8 cellular contexts compared by ENCODE assay signal in the genomic region with DNA sequence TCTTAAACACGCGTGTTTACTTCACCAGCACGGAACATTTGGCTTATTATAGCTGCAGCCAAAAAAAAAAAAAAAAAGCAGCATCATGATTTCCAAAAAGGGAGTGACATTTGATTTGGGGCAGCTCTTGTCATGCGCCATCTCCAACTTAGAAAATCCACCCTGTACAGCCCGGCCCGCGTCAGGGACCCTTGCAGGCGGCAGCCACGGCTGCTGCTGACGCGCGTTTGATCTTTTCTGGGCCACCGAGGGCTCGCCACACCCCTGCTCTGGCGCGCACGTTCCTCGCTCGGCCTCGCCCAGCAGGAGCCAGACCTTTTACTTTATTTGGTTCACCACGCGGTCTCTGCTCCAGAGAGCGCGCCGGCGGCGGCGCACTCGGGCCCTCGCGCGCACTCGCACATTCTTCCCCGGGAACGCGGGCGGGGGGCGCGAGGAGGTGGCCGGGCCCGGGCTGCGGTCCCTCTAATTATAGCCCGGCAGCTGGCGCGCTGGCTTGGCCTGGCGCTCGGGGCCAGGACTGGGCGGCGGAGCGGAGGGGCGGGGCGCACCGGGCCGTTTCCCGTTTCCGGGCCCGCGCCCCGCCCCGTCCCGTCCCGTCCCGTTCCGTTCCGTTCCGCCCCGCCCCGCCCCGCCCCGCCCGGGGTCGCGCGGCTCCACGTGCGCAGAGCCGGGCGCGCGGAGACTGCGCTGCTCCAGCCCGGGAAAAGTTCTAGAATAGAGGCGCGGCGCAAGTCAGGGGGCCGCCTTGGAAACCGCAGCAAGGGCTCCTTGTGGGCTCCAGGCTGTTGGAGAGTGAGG. TPM values are rescaled to one million over a fixed set of nuclear protein-coding genes. Genes with fewer than 3 reads are reported as not detected.
DNase-seq lines count a peak whose midpoint lies in the region; ATAC-seq and TF ChIP-seq lines count a peak whose summit lies in the region.

No MANE protein-coding gene starts in this region.

- peaks cover 27% of the 10 kb centered on the region for H3K4me1 Mint-ChIP-seq in activated T-helper 17 cell treated with anti-CD3 and anti-CD28 coated beads, Interleukin-2, amount 50 U/mL, for 72 hours
- peaks cover 46 to 48% of the 10 kb centered on the region in 2 donors for H3K4me1 Mint-ChIP-seq in natural killer cell

- H3K36me3 Mint-ChIP-seq in activated T-helper 17 cell treated with anti-CD3 and anti-CD28 coated beads, Interleukin-2, amount 50 U/mL, for 72 hours (ENCODE audit: low read depth): peaks cover 33% of the 10 kb centered on the region
- H3K36me3 Mint-ChIP-seq in natural killer cell: no peaks in the 10 kb centered on the region

- H3K27me3 Mint-ChIP-seq in activated T-helper 17 cell treated with anti-CD3 and anti-CD28 coated beads, Interleukin-2, amount 50 U/mL, for 72 hours: no peaks in the 10 kb centered on the region
- H3K27me3 Mint-ChIP-seq in natural killer cell (ENCODE audit: low read depth in 2 of 2): no peaks in the 10 kb centered on the region

- H3K9me3 Mint-ChIP-seq in activated T-helper 17 cell treated with anti-CD3 and anti-CD28 coated beads, Interleukin-2, amount 50 U/mL, for 72 hours: no peaks in the 10 kb centered on the region
- no peaks in the 10 kb centered on the region for H3K9me3 Mint-ChIP-seq in natural killer cell

- H3K27ac Mint-ChIP-seq in activated T-helper 17 cell treated with anti-CD3 and anti-CD28 coated beads, Interleukin-2, amount 50 U/mL, for 72 hours: peak overlapping the region; percentile 65
- H3K27ac Mint-ChIP-seq in natural killer cell: peak overlapping the region; percentile 97 to 99

- DNase-seq in EH (ENCODE audit: low read depth): peak; percentile 85
- peak; percentile 95 for DNase-seq in KBM-7
- peak; percentile 97 for DNase-seq in RPMI8226
- peak; percentile 85 for DNase-seq in fibroblast of mammary gland (ENCODE audit: low read depth)
- peak; percentile 61 for DNase-seq in natural killer cell
- DNase-seq in superior temporal gyrus (ENCODE audit: extremely low spot score): peak; percentile 81

- TF ChIP-seq CTCF in fibroblast of mammary gland (conservative IDR thresholded peaks at IDR 0.05; ENCODE audit: control insufficient read depth, insufficient read depth, low read depth, low read length) (no peak), natural killer cell (IDR thresholded peaks at IDR 0.05) (no peak)

- peak overlapping the region; percentile 47 for H3K4me3 ChIP-seq in fibroblast of mammary gland (ENCODE audit: control insufficient read depth, low read depth, low read length)

- ATAC-seq in GM21737 (IDR thresholded peaks at IDR 0.05; ENCODE audit: unreplicated experiment): peak; percentile 52
- peak; percentile 80 for ATAC-seq in activated T-helper 17 cell treated with anti-CD3 and anti-CD28 coated beads, Interleukin-2, amount 50 U/mL, for 72 hours (replicated peaks)
- peak; percentile 68 to 87 (median 79) for ATAC-seq in natural killer cell

- intact Hi-C loops in natural killer cell (cut with micrococcal nuclease): loop anchor here (1.0 to 10.0 kb wide), 4 partner anchors 8 to 725 kb away; a partner anchor contains a TSS

- peak overlapping the region; percentile 87 for H3K4me3 Mint-ChIP-seq in activated T-helper 17 cell treated with anti-CD3 and anti-CD28 coated beads, Interleukin-2, amount 50 U/mL, for 72 hours
- H3K4me3 Mint-ChIP-seq in natural killer cell: peak overlapping the region; percentile 87

- in situ Hi-C loops in KBM-7 (cut with MboI; ENCODE audit: low pct_unique_long_range_greater_than_20kb, low sequenced_read_pairs): loop anchor here (25.0 kb wide), 3 partner anchors 262 to 487 kb away; no protein-coding TSS in a partner anchor

RNA-seq across cellular contexts. Expression of a gene that starts 10.2 kb away (rescaled TPM):
- total RNA-seq in activated T-helper 17 cell treated with anti-CD3 and anti-CD28 coated beads, Interleukin-2, amount 50 U/mL, for 72 hours: 100 to 1,000 TPM in 1 of 2 donors, 10 to 100 TPM in 1; 84.5 to 134 TPM
- total RNA-seq in natural killer cell: 100 to 1,000 TPM; 186 to 315 (median 266) TPM

Comparison
In these comparisons a context has a peak if more than half of its experiments do, and no peak if none do; other contexts are left out.
1. Peak in every context shown above with its lines: DNase-seq, ATAC-seq and H3K4me3 ChIP-seq.